1 cellular context compared by ENCODE assay signal in the genomic region with DNA sequence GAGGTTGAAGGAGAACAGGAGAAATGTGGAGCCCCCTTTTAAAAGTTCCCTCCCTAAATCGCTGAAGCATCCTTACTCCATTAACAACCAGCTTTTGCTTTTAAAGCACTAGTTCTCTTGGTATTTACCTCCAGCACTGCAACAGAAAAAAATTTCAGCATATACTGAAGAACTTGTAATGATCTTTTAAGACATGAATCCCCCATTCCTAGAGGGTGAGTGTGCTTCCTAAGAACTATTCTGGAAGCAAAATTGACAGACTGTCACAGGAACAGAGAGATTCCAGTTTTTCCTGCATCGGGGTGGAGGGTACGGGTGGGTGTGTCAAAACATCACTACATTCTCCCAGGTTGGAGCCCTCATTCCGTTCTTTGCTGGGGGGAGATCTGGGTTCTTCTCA.
TF ChIP-seq lines count a peak whose summit lies in the region.

No MANE protein-coding gene starts in this region.

TF ChIP-seq in IMR-90, 13 proteins besides CTCF, POLR2A, EP300 and RAD21:
- no peak for TF ChIP-seq RFX5 (IDR thresholded peaks at IDR 0.05; ENCODE audit: low read depth, low read length)
- TF ChIP-seq FOS (IDR thresholded peaks at IDR 0.05; ENCODE audit: low read depth, low read length) = no peak
- TF ChIP-seq RCOR1 (IDR thresholded peaks at IDR 0.05; ENCODE audit: insufficient replicate concordance, low read length) = no peak
- TF ChIP-seq, protein P1, sequence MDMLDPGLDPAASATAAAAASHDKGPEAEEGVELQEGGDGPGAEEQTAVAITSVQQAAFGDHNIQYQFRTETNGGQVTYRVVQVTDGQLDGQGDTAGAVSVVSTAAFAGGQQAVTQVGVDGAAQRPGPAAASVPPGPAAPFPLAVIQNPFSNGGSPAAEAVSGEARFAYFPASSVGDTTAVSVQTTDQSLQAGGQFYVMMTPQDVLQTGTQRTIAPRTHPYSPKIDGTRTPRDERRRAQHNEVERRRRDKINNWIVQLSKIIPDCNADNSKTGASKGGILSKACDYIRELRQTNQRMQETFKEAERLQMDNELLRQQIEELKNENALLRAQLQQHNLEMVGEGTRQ (IDR thresholded peaks at IDR 0.05; ENCODE audit: low read depth, low read length) = no peak
- no peak for TF ChIP-seq MAZ (IDR thresholded peaks at IDR 0.05; ENCODE audit: borderline replicate concordance, low read depth, low read length)
- no peak for TF ChIP-seq SMC3 (IDR thresholded peaks at IDR 0.05; ENCODE audit: low read depth, low read length)
- TF ChIP-seq CEBPB (IDR thresholded peaks at IDR 0.05; ENCODE audit: low read depth, low read length) = no peak
